Comparison of ENCODE assay signal across 1 cellular context in the genomic region with DNA sequence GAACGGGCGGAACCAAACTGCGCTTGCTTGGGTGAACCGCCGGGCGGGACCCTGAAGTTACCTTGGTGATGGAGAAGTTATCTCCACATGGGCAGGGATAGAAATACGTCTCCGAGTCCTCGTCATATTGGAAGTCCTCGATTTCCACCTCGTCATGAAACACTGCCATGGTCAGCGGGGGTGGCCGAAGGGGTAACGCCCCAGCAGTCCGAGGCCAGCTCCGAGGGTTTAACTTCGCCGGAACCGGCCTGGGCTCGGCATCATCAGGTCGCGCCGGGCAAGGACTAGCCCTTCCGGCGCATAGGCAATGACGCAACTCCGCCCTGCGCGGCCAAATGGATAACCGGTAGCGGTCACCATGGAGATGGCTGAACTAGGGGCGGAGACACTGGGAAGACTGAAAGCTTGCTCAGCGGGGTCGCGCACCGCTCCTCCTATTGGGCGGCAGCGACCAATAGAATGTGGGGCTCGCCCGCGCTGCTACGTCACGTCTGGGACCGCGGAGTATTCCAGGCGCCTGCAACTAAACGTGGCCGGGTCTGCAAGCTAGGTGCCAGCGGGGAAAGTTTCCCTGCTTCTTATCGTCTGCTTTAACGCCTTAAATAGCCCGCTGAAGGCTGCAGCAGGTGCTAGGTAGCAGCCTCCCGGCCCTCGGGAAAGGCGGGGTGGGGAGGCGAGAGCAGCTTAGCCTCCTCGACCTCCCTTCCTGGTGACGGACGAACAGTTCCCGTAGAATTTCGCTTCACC.
TF ChIP-seq lines count a peak whose summit lies in the region.

TSS of gene DPH3 (minus strand) at position 236 of the 747 bp plus-strand sequence. CDS start at position 169, 67 bp downstream.
A gene with protein sequence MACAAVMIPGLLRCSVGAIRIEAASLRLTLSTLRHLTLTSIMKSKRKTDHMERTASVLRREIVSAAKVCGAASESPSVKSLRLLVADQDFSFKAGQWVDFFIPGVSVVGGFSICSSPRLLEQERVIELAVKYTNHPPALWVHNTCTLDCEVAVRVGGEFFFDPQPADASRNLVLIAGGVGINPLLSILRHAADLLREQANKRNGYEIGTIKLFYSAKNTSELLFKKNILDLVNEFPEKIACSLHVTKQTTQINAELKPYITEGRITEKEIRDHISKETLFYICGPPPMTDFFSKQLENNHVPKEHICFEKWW (plus strand): TSS at position 505 of the 747 bp plus-strand sequence. CDS start 5,741 bp downstream, outside the sequence.

TF ChIP-seq in K562, 482 proteins besides CTCF, POLR2A, EP300 and RAD21 (continued from another document and continues in another):
- TF ChIP-seq MNT (conservative IDR thresholded peaks at IDR 0.05) (peak; percentile 91 to 95), NFIX (CRISPR knock-in tag; IDR thresholded peaks at IDR 0.05; ENCODE audit: low read depth) (no peak), RBM15 (IDR thresholded peaks at IDR 0.05; ENCODE audit: insufficient read depth, low read length) (no peak), ZBTB7A (IDR thresholded peaks at IDR 0.05; ENCODE audit: borderline replicate concordance, control insufficient read depth, low read depth, low read length) (0 out of 2 replicates have a peak, but pooled peaks have one; percentile 23), E2F6 (IDR thresholded peaks at IDR 0.05; ENCODE audit: borderline replicate concordance in 1 of 2, extremely low read depth in 1 of 2, insufficient read depth in 1 of 2, insufficient read length in 1 of 2, low read depth in 1 of 2, low read length in 1 of 2, poor library complexity in 1 of 2, severe bottlenecking in 1 of 2) (peak in 1 of 2 experiments; percentile 63), SMARCE1 (IDR thresholded peaks at IDR 0.05) (no peak), CCNT2 (IDR thresholded peaks at IDR 0.05; ENCODE audit: borderline replicate concordance, extremely low read depth, insufficient read length, low read depth, low read length) (peak; percentile 39), TRIM25 (IDR thresholded peaks at IDR 0.05; ENCODE audit: borderline replicate concordance) (no peak), ZNF696 (CRISPR knock-in tag; conservative IDR thresholded peaks at IDR 0.05) (no peak), HMG20A (CRISPR knock-in tag; conservative IDR thresholded peaks at IDR 0.05) (no peak), ZNF224 (CRISPR knock-in tag; IDR thresholded peaks at IDR 0.05) (0 out of 2 replicates have a peak, but pooled peaks have one; percentile 77), MTA1 (IDR thresholded peaks at IDR 0.05; ENCODE audit: borderline replicate concordance) (peak; percentile 100), CREB5 (CRISPR knock-in tag; IDR thresholded peaks at IDR 0.05) (no peak), NCOA6 (IDR thresholded peaks at IDR 0.05) (no peak), RFX1 (IDR thresholded peaks at IDR 0.05) (peak; percentile 97), MAX (CRISPR knock-in tag; IDR thresholded peaks at IDR 0.05) (peak; percentile 77), ERF (CRISPR knock-in tag; IDR thresholded peaks at IDR 0.05) (peak; percentile 82; the same call in 1 of the 2 replicates), ZNF316 (IDR thresholded peaks at IDR 0.05) (no peak), CBX2 (IDR thresholded peaks at IDR 0.05; ENCODE audit: insufficient read depth, low read length, poor library complexity, severe bottlenecking) (no peak), SIN3A (IDR thresholded peaks at IDR 0.05; ENCODE audit: borderline replicate concordance in 2 of 2, control insufficient read depth in 1 of 2, low read depth in 2 of 2, low read length in 2 of 2) (peak; percentile 80 to 99), TFAM (CRISPR knock-in tag; conservative IDR thresholded peaks at IDR 0.05) (no peak), ZHX1 (conservative IDR thresholded peaks at IDR 0.05; ENCODE audit: low read length) (peak; percentile 63; the same call in 1 of the 2 replicates), ZNF41 (CRISPR knock-in tag; conservative IDR thresholded peaks at IDR 0.05) (0 out of 2 replicates have a peak, but pooled peaks have one; percentile 41), NFE2L1 (tag; IDR thresholded peaks at IDR 0.05; ENCODE audit: borderline replicate concordance, low read depth) (no peak), STAT6 (CRISPR knock-in tag; IDR thresholded peaks at IDR 0.05) (peak; percentile 37; the same call in 1 of the 2 replicates), GTF2A2 (tag; IDR thresholded peaks at IDR 0.05) (no peak), ZNF263 (CRISPR knock-in tag; IDR thresholded peaks at IDR 0.05; ENCODE audit: borderline replicate concordance) (no peak), SP1 (CRISPR knock-in tag; IDR thresholded peaks at IDR 0.05) (peak; percentile 96), USF1 (CRISPR knock-in tag; IDR thresholded peaks at IDR 0.05) (peak; percentile 14; the same call in 1 of the 2 replicates), KAT7 (CRISPR knock-in tag; IDR thresholded peaks at IDR 0.05; ENCODE audit: borderline replicate concordance) (peak; percentile 37; the same call in 1 of the 2 replicates)
- TF ChIP-seq, protein P1, sequence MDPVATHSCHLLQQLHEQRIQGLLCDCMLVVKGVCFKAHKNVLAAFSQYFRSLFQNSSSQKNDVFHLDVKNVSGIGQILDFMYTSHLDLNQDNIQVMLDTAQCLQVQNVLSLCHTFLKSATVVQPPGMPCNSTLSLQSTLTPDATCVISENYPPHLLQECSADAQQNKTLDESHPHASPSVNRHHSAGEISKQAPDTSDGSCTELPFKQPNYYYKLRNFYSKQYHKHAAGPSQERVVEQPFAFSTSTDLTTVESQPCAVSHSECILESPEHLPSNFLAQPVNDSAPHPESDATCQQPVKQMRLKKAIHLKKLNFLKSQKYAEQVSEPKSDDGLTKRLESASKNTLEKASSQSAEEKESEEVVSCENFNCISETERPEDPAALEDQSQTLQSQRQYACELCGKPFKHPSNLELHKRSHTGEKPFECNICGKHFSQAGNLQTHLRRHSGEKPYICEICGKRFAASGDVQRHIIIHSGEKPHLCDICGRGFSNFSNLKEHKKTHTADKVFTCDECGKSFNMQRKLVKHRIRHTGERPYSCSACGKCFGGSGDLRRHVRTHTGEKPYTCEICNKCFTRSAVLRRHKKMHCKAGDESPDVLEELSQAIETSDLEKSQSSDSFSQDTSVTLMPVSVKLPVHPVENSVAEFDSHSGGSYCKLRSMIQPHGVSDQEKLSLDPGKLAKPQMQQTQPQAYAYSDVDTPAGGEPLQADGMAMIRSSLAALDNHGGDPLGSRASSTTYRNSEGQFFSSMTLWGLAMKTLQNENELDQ (CRISPR knock-in tag; IDR thresholded peaks at IDR 0.05; ENCODE audit: borderline replicate concordance) = peak; percentile 14; the same call in 1 of the 2 replicates
- TF ChIP-seq, protein P2, sequence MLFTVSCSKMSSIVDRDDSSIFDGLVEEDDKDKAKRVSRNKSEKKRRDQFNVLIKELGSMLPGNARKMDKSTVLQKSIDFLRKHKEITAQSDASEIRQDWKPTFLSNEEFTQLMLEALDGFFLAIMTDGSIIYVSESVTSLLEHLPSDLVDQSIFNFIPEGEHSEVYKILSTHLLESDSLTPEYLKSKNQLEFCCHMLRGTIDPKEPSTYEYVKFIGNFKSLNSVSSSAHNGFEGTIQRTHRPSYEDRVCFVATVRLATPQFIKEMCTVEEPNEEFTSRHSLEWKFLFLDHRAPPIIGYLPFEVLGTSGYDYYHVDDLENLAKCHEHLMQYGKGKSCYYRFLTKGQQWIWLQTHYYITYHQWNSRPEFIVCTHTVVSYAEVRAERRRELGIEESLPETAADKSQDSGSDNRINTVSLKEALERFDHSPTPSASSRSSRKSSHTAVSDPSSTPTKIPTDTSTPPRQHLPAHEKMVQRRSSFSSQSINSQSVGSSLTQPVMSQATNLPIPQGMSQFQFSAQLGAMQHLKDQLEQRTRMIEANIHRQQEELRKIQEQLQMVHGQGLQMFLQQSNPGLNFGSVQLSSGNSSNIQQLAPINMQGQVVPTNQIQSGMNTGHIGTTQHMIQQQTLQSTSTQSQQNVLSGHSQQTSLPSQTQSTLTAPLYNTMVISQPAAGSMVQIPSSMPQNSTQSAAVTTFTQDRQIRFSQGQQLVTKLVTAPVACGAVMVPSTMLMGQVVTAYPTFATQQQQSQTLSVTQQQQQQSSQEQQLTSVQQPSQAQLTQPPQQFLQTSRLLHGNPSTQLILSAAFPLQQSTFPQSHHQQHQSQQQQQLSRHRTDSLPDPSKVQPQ (CRISPR knock-in tag; IDR thresholded peaks at IDR 0.05; ENCODE audit: borderline replicate concordance) = 0 out of 2 replicates have a peak, but pooled peaks have one; percentile 43
